In genomic region chr13:44240611-44241010, GRCh38 we compare ENCODE assay signal across 18 cellular contexts.
DNase-seq lines count a peak whose midpoint lies in the region; TF ChIP-seq lines count a peak whose summit lies in the region.
"Had no signal": no experiment of that assay in that cellular context is flagged by ENCODE, and none has a peak within 500 bp of the region (broad histone marks: within the 10 kb centered on the region; RNA-seq: fewer than 3 reads in every experiment).

No MANE protein-coding gene starts in this region.

- H3K36me3 Mint-ChIP-seq in activated CD4-positive, alpha-beta T cell treated with anti-CD3 and anti-CD28 coated beads, Interleukin-2, amount 10 ng/mL, durations not matched to agents 7 days and 5 days (ENCODE audit: low read depth), result no peaks in the 10 kb centered on the region
- H3K36me3 Mint-ChIP-seq: CD14-positive monocyte; CD4-positive, alpha-beta memory T cell had no signal

- H3K36me3 ChIP-seq in WERI-Rb-1, result no peaks in the 10 kb centered on the region
- H3K36me3 ChIP-seq: BE2C, HAP-1 had no signal

- POLR2A ChIA-PET in activated CD4-positive, alpha-beta T cell treated with anti-CD3 and anti-CD28 coated beads, Interleukin-2, amount 10 ng/mL, durations not matched to agents 7 days and 5 days (lab: Charles Lee), result no interaction called here

- no peaks in the 10 kb centered on the region for H3K9me3 ChIP-seq in WERI-Rb-1 (ENCODE audit: severe bottlenecking)
- H3K9me3 ChIP-seq: BE2C, HAP-1 had no signal

- no peak overlapping the region for H3K4me3 ChIP-seq in WERI-Rb-1 (ENCODE audit: low read depth, low read length)
- H3K4me3 ChIP-seq: GM12878, GM23248, HAP-1 had no signal

- H3K27me3 Mint-ChIP-seq in activated CD4-positive, alpha-beta T cell treated with anti-CD3 and anti-CD28 coated beads, Interleukin-2, amount 10 ng/mL, durations not matched to agents 7 days and 5 days, result peaks cover 7% of the 10 kb centered on the region

- no peaks in the 10 kb centered on the region for H3K9me3 Mint-ChIP-seq in activated CD4-positive, alpha-beta T cell treated with anti-CD3 and anti-CD28 coated beads, Interleukin-2, amount 10 ng/mL, durations not matched to agents 7 days and 5 days
- H3K9me3 Mint-ChIP-seq: CD14-positive monocyte had no signal

- H3K4me3 Mint-ChIP-seq in activated CD4-positive, alpha-beta T cell treated with anti-CD3 and anti-CD28 coated beads, Interleukin-2, amount 10 ng/mL, durations not matched to agents 7 days and 5 days, result no peak overlapping the region
- H3K4me3 Mint-ChIP-seq: CD14-positive monocyte; CD4-positive, alpha-beta memory T cell had no signal

- H3K27ac ChIP-seq in WERI-Rb-1, result no peak overlapping the region
- H3K27ac ChIP-seq: GM23248, HL-60 had no signal

- H3K27ac Mint-ChIP-seq in activated CD4-positive, alpha-beta T cell treated with anti-CD3 and anti-CD28 coated beads, Interleukin-2, amount 10 ng/mL, durations not matched to agents 7 days and 5 days, result no peak overlapping the region
- H3K27ac Mint-ChIP-seq: CD4-positive, alpha-beta memory T cell had no signal

- H3K4me1 Mint-ChIP-seq in activated CD4-positive, alpha-beta T cell treated with anti-CD3 and anti-CD28 coated beads, Interleukin-2, amount 10 ng/mL, durations not matched to agents 7 days and 5 days, result peaks cover 19% of the 10 kb centered on the region
- H3K4me1 Mint-ChIP-seq: CD4-positive, alpha-beta memory T cell had no signal

- DNase-seq in D341Med (ENCODE audit: low spot score) (peak; percentile 65), NCI-H69 (lab: John Stamatoyannopoulos, UW) (peak; percentile 9), WERI-Rb-1 (peak; percentile 56), GDM1 (lab: John Stamatoyannopoulos, UW) (no peak), HT-29 (ENCODE audit: low spot score) (no peak), SK-N-DZ (ENCODE audit: low spot score) (no peak)
- DNase-seq in activated CD4-positive, alpha-beta T cell treated with anti-CD3 and anti-CD28 coated beads, Interleukin-2, amount 10 ng/mL, durations not matched to agents 7 days and 5 days, result no peak
- DNase-seq: ACHN; BE2C; CD4-positive, alpha-beta memory T cell; DMS79 treated with DMSO at 0.1 percent for 48 hours; GM23248; IMR-90; KG1 had no signal

- TF ChIP-seq CTCF in WERI-Rb-1 (IDR thresholded peaks at IDR 0.05; ENCODE audit: low read depth, low read length), result no peak

- no peaks in the 10 kb centered on the region for H3K27me3 ChIP-seq in WERI-Rb-1 (ENCODE audit: insufficient read depth, low read depth, severe bottlenecking)
- H3K27me3 ChIP-seq: BE2C had no signal

- CTCF ChIA-PET in activated CD4-positive, alpha-beta T cell treated with anti-CD3 and anti-CD28 coated beads, Interleukin-2, amount 10 ng/mL, durations not matched to agents 7 days and 5 days (lab: Charles Lee), result no interaction called here

Comparison
In these comparisons a context has a peak if more than half of its experiments do, and no peak if none do; other contexts are left out.
1. DNase-seq: peak in D341Med (single experiment), NCI-H69 (single experiment) and WERI-Rb-1 (single experiment); none in GDM1 (single experiment), HT-29 (single experiment), activated CD4-positive, alpha-beta T cell treated with anti-CD3 and anti-CD28 coated beads, Interleukin-2, amount 10 ng/mL, durations not matched to agents 7 days and 5 days (single experiment) and SK-N-DZ (single experiment).